Comparison of ENCODE assay signal across 1 cellular context in the genomic region with DNA sequence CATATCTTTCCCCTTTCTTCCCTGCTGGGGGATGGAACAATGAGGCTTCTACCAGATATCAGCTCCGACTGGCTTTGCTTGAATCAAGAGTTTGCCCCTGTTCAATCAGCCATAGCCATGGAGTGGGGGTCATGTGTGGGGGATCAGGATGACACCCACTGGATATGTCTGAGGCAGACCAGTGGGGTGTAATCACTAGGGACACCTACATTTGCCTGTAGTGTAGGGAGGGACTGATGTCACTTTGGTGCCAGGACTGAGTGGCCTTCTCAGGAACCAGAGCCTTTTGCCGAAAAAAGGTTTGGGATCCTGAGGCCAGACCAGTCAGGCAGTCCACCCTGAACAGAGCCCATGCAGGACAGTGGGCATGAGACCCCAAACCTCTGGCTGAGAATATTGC.
TF ChIP-seq lines count a peak whose summit lies in the region.

No MANE protein-coding gene starts in this region.

TF ChIP-seq in liver, 16 proteins besides CTCF, POLR2A, EP300 and RAD21 (continued from another document):
- TF ChIP-seq FOXA1 (IDR thresholded peaks at IDR 0.05) (no peak), REST (IDR thresholded peaks at IDR 0.05) (no peak), HNF4G (IDR thresholded peaks at IDR 0.05) (no peak)
- TF ChIP-seq, protein P1, sequence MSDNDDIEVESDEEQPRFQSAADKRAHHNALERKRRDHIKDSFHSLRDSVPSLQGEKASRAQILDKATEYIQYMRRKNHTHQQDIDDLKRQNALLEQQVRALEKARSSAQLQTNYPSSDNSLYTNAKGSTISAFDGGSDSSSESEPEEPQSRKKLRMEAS (IDR thresholded peaks at IDR 0.05) = no peak
TF ChIP-seq in liver: peak in this region for 0.
